14 cellular contexts compared by ENCODE assay signal in the genomic region with DNA sequence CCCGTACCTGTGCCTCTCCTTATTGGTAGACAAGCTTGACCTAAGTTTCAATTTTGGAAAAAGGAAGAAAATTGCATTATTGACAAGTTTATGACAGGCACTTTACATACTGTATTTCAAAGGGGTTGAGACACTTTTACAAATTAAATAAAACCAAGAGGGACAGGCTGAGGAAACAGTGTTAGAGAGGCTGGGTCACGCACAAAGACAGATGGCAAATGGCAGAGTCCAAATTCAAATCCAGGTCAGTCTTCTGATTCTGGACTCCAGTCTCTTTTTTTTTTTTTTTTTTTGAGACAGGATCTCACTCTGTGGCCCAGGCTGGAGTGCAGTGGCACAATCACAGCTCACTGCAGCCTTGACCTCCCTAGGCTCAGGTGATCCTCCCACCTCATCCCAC. TPM values are rescaled to one million over a fixed set of nuclear protein-coding genes. Genes with fewer than 3 reads are reported as not detected.
DNase-seq lines count a peak whose midpoint lies in the region; ATAC-seq and TF ChIP-seq lines count a peak whose summit lies in the region.
"Had no signal": no experiment of that assay in that cellular context is flagged by ENCODE, and none has a peak within 500 bp of the region (broad histone marks: within the 10 kb centered on the region; RNA-seq: fewer than 3 reads in every experiment).

No MANE protein-coding gene starts in this region.

- H3K4me3 ChIP-seq in heart right ventricle (no peak overlapping the region), neural progenitor cell (no peak overlapping the region), uterus (no peak overlapping the region)
- H3K4me3 ChIP-seq: spleen had no signal

- H3K4me1 Mint-ChIP-seq in endothelial cell (ENCODE audit: unreplicated experiment) (peaks cover 12% of the 10 kb centered on the region), neural progenitor cell (peaks cover 62% of the 10 kb centered on the region)

- H3K36me3 Mint-ChIP-seq in endothelial cell (ENCODE audit: low read depth, unreplicated experiment) (no peaks in the 10 kb centered on the region), neural progenitor cell (peaks cover 2% of the 10 kb centered on the region)

- ATAC-seq in heart right ventricle (no peak), left ventricle myocardium superior (no peak), HG02970 (IDR thresholded peaks at IDR 0.05; ENCODE audit: low FRiP score, unreplicated experiment) (no peak)

- no peaks in the 10 kb centered on the region for H3K79me2 ChIP-seq in neural progenitor cell (ENCODE audit: low read depth)

- H3K4me3 Mint-ChIP-seq in endothelial cell (ENCODE audit: unreplicated experiment): no peak overlapping the region
- peak overlapping the region; percentile 76 for H3K4me3 Mint-ChIP-seq in neural progenitor cell
- H3K4me3 Mint-ChIP-seq: T-helper 2 cell treated with Interferon-gamma antibody and Interleukin-4, amounts not matched to agents 5 μg/mL and 100 μg/mL, for 36 hours had no signal

- no peaks in the 10 kb centered on the region for H4K20me1 ChIP-seq in neural progenitor cell (ENCODE audit: low read depth)

- TF ChIP-seq POLR2A in uterus (IDR thresholded peaks at IDR 0.05): no peak

- H3K9me3 ChIP-seq in heart right ventricle (no peaks in the 10 kb centered on the region), neural progenitor cell (ENCODE audit: low read depth) (no peaks in the 10 kb centered on the region), uterus (no peaks in the 10 kb centered on the region)
- H3K9me3 ChIP-seq: spleen had no signal

- H3K9ac ChIP-seq in neural progenitor cell: no peak overlapping the region

- WGBS in heart right ventricle, 2 donors: 93% methylated on average over 2 of the region's 2 CpGs

- H3F3A ChIP-seq in neural progenitor cell (ENCODE audit: low read depth): peaks cover 33% of the 10 kb centered on the region

- H3K27me3 ChIP-seq in heart right ventricle (no peaks in the 10 kb centered on the region), neural progenitor cell (no peaks in the 10 kb centered on the region), uterus (no peaks in the 10 kb centered on the region)
- H3K27me3 ChIP-seq: spleen had no signal

- no peak overlapping the region for H2AFZ ChIP-seq in neural progenitor cell (replicated peaks)

- intact Hi-C loops in heart right ventricle (cut with DNase I) (no loop called here), left ventricle myocardium superior (cut with micrococcal nuclease) (no loop called here), uterus (cut with DNase I; ENCODE audit: low total_unique reads) (no loop called here)

- peak overlapping the region; percentile 78 for H3K4me2 ChIP-seq in neural progenitor cell

- H3K27ac Mint-ChIP-seq in endothelial cell (ENCODE audit: unreplicated experiment) (peak overlapping the region; percentile 62), neural progenitor cell (peak overlapping the region; percentile 100)
- H3K27ac Mint-ChIP-seq: activated T-helper 2 cell treated with anti-CD3 and anti-CD28 coated beads, Interferon-gamma antibody, Interleukin-2, Interleukin-4, amounts not matched to agents 10 μg/mL and 5 μg/mL and 100 μg/mL, durations not matched to agents 14 hours and 24 hours and 36 hours had no signal

- DNase-seq in heart right ventricle: no peak
- no peak for DNase-seq in left ventricle myocardium superior
- DNase-seq in endothelial cell (ENCODE audit: low spot score): no peak
- DNase-seq in neural progenitor cell (ENCODE audit: low spot score): no peak
- DNase-seq in uterus: no peak
- no peak for DNase-seq in occipital lobe (lab: John Stamatoyannopoulos, UW)
- DNase-seq in activated naive CD4-positive, alpha-beta T cell treated with Interleukin-2 at 50 U/mL for 16 hours: no peak
- DNase-seq: NCI-H1417 treated with DMSO at 0.1 percent for 48 hours, NCI-H510A treated with DMSO at 0.1 percent for 48 hours, spleen, trophoblast cell had no signal

- H3K36me3 ChIP-seq in heart right ventricle: peaks cover 0 to 37% (median 0%) of the 10 kb centered on the region in 9 donors
- no peaks in the 10 kb centered on the region for H3K36me3 ChIP-seq in neural progenitor cell
- H3K36me3 ChIP-seq in uterus: no peaks in the 10 kb centered on the region

- H3K4me1 ChIP-seq in heart right ventricle (peaks cover 6 to 28% (median 19%) of the 10 kb centered on the region in 9 donors), neural progenitor cell (peaks cover 48% of the 10 kb centered on the region), uterus (peaks cover 7 to 11% of the 10 kb centered on the region in 2 donors)

- no peaks in the 10 kb centered on the region for H3K9me3 Mint-ChIP-seq in endothelial cell (ENCODE audit: unreplicated experiment)
- no peaks in the 10 kb centered on the region for H3K9me3 Mint-ChIP-seq in neural progenitor cell
- H3K9me3 Mint-ChIP-seq: activated T-helper 2 cell treated with anti-CD3 and anti-CD28 coated beads, Interferon-gamma antibody, Interleukin-2, Interleukin-4, amounts not matched to agents 10 μg/mL and 5 μg/mL and 100 μg/mL, durations not matched to agents 14 hours and 24 hours and 36 hours; T-helper 2 cell treated with Interferon-gamma antibody and Interleukin-4, amounts not matched to agents 5 μg/mL and 100 μg/mL, for 36 hours had no signal

- TF ChIP-seq CTCF in heart right ventricle (IDR thresholded peaks at IDR 0.05) (no peak), endothelial cell (IDR thresholded peaks at IDR 0.05; ENCODE audit: unreplicated experiment) (no peak), neural progenitor cell (IDR thresholded peaks at IDR 0.05) (no peak), uterus (IDR thresholded peaks at IDR 0.05) (no peak)

- no peaks in the 10 kb centered on the region for H3K27me3 Mint-ChIP-seq in endothelial cell (ENCODE audit: unreplicated experiment)
- peaks cover 3% of the 10 kb centered on the region for H3K27me3 Mint-ChIP-seq in neural progenitor cell (ENCODE audit: insufficient read depth, low read depth)

- H3K27ac ChIP-seq in heart right ventricle: peak overlapping the region in 9 of 10 donors; percentile 67 to 93 (median 84)
- H3K27ac ChIP-seq in neural progenitor cell: peak overlapping the region; percentile 95
- H3K27ac ChIP-seq in uterus: peak overlapping the region; percentile 84 to 85

RNA-seq across cellular contexts. Expression of gene TRIM66, which starts 10.1 kb away (rescaled TPM):
- 1 to 10 TPM; 1.8 to 7.4 (median 2.8) TPM for total RNA-seq in heart right ventricle
- 1 to 10 TPM in 1 of 2 donors, under 1 TPM in 1; 0.33 to 3.2 TPM for polyA plus RNA-seq in heart right ventricle
- total RNA-seq in left ventricle myocardium superior: 2.6 TPM
- total RNA-seq in endothelial cell (ENCODE audit: unreplicated experiment): 11.4 TPM
- 0.95 and 3.6 TPM in 2 replicates for total RNA-seq in neural progenitor cell (ENCODE audit: low replicate concordance)
- 10 to 100 TPM in 2 of 4 donors, 1 to 10 TPM in 2; 7.4 to 18.2 (median 10.5) TPM for total RNA-seq in uterus
- total RNA-seq in occipital lobe: 0.62 TPM

RNA-seq across cellular contexts. Expression of gene RPL27A, which starts 10.2 kb away (rescaled TPM):
- total RNA-seq in heart right ventricle (100 to 1,000 TPM; 317 to 560 (median 381) TPM), left ventricle myocardium superior (588 TPM), endothelial cell (ENCODE audit: unreplicated experiment) (1,456 TPM), neural progenitor cell (ENCODE audit: low replicate concordance) (1,116 and 1,250 TPM in 2 replicates), uterus (1,000 to 10,000 TPM in 2 of 4 donors, 100 to 1,000 TPM in 2; 505 to 3,151 (median 1,895) TPM), occipital lobe (762 TPM)
- 1,000 to 10,000 TPM; 1,911 to 2,131 TPM for polyA plus RNA-seq in heart right ventricle
